Comparison of ENCODE assay signal across 8 cellular contexts in genomic region chr14:92135269-92135668, GRCh38. TPM values are rescaled to one million over a fixed set of nuclear protein-coding genes. Genes with fewer than 3 reads are reported as not detected.
DNase-seq lines count a peak whose midpoint lies in the region; FAIRE-seq and TF ChIP-seq lines count a peak whose summit lies in the region.

No MANE protein-coding gene starts in this region.

- WGBS in hepatocyte (ENCODE audit: low lambda C conversion rate, missing lambda C conversion rate): 85% methylated on average over 1 of the region's 1 CpG

- TF ChIP-seq CTCF in AG04449 (IDR thresholded peaks at IDR 0.05; ENCODE audit: insufficient read depth, low read length, missing control alignments) (peak; percentile 33), hepatocyte (IDR thresholded peaks at IDR 0.05; ENCODE audit: poor library complexity) (peak; percentile 68)

- H2AFZ ChIP-seq in hepatocyte: no peak overlapping the region

- no peaks in the 10 kb centered on the region for H3K4me1 ChIP-seq in hepatocyte (ENCODE audit: insufficient read depth)

- POLR2A ChIA-PET in AG04449 (lab: Yijun Ruan, JAX): interaction anchor here (2.8 kb wide), 1 partner anchor 14 kb away, joined by 10 read pairs; the partner anchor contains the start of genes CPSF2 and NDUFB1

- no peaks in the 10 kb centered on the region for H3K27me3 ChIP-seq in hepatocyte

- in situ Hi-C loops in SK-MEL-5 (cut with HindIII; ENCODE audit: low pct_unique_long_range_greater_than_20kb, low sequenced_read_pairs): no loop called here

- H3K9me3 ChIP-seq in hepatocyte (ENCODE audit: low read depth): no peaks in the 10 kb centered on the region

- no peak for FAIRE-seq in urothelium cell line (lab: Jason Lieb, UNC)

- no peaks in the 10 kb centered on the region for H3K36me3 ChIP-seq in hepatocyte (replicated peaks; ENCODE audit: insufficient read depth, low read depth)

- H3K4me3 ChIP-seq in AG04449 (ENCODE audit: low read depth, low read length) (no peak overlapping the region), hepatocyte (no peak overlapping the region)

- no peak for DNase-seq in AG04449 (ENCODE audit: low read depth, low spot score)
- DNase-seq in H4 (ENCODE audit: low spot score): peak; percentile 23
- DNase-seq in SK-MEL-5 (ENCODE audit: low read depth, low spot score): peak; percentile 63
- DNase-seq in hepatocyte (ENCODE audit: low spot score): peak; percentile 43
- DNase-seq in urothelium cell line (ENCODE audit: low spot score): no peak
- no peak for DNase-seq in amygdala (lab: John Stamatoyannopoulos, UW)
- no peak for DNase-seq in cerebellar nuclear complex (lab: John Stamatoyannopoulos, UW)
- no peak for DNase-seq in NCI-H1436 (lab: John Stamatoyannopoulos, UW)

- CTCF ChIA-PET in AG04449 (lab: Yijun Ruan, JAX): interaction anchor here (0.7 to 4.3 kb wide), 36 partner anchors 9 to 648 kb away, joined by 3 to 56 read pairs (median 4); partner anchors contain the start of genes CPSF2 and NDUFB1

- peaks cover 4% of the 10 kb centered on the region for H3K79me2 ChIP-seq in hepatocyte

- H3K4me2 ChIP-seq in hepatocyte: no peak overlapping the region

- H3K27ac ChIP-seq in hepatocyte: no peak overlapping the region

- no peaks in the 10 kb centered on the region for H3K9me2 ChIP-seq in hepatocyte (replicated peaks; ENCODE audit: insufficient read depth)

- no peaks in the 10 kb centered on the region for H4K20me1 ChIP-seq in hepatocyte (ENCODE audit: insufficient read depth, poor library complexity, severe bottlenecking)

RNA-seq across cellular contexts. Expression of gene CPSF2, which starts 13.5 kb away (rescaled TPM):
- 94.5 and 97.7 TPM in 2 replicates for total RNA-seq in H4 (2014; rRNA removed; shearing (Covaris generic))
- 67.8 and 79.5 TPM in 2 replicates for total RNA-seq in SK-MEL-5 (2014; rRNA removed; shearing (Covaris generic))
- 53.0 and 58.2 TPM in 2 replicates for polyA plus RNA-seq in SK-MEL-5 (2015; cell fraction: cytosol; rRNA removed)
- 20.9 and 23.5 TPM in 2 replicates for polyA plus RNA-seq in SK-MEL-5 (2015; cell fraction: nucleus; rRNA removed)
- total RNA-seq in hepatocyte: 39.6 and 47.6 TPM in 2 replicates
- 23.3 and 25.2 TPM in 2 replicates for polyA plus RNA-seq in hepatocyte

RNA-seq across cellular contexts. Expression of gene NDUFB1, which starts 13.8 kb away (rescaled TPM):
- 520 and 847 TPM in 2 replicates for total RNA-seq in H4 (2014; rRNA removed; shearing (Covaris generic))
- total RNA-seq in SK-MEL-5 (2014; rRNA removed; shearing (Covaris generic)): 380 and 394 TPM in 2 replicates
- polyA plus RNA-seq in SK-MEL-5 (2015; cell fraction: cytosol; rRNA removed): 350 and 564 TPM in 2 replicates
- polyA plus RNA-seq in SK-MEL-5 (2015; cell fraction: nucleus; rRNA removed): 85.4 and 129 TPM in 2 replicates
- 206 and 351 TPM in 2 replicates for total RNA-seq in hepatocyte
- polyA plus RNA-seq in hepatocyte: 316 and 317 TPM in 2 replicates

RNA-seq across cellular contexts. Expression of gene ATXN3, which starts 28.9 kb away (rescaled TPM):
- 31.0 and 51.3 TPM in 2 replicates for total RNA-seq in H4 (2014; rRNA removed; shearing (Covaris generic))
- total RNA-seq in SK-MEL-5 (2014; rRNA removed; shearing (Covaris generic)): 42.5 and 52.1 TPM in 2 replicates
- polyA plus RNA-seq in SK-MEL-5 (2015; cell fraction: cytosol; rRNA removed): 15.9 and 23.3 TPM in 2 replicates
- 4.0 and 33.4 TPM in 2 replicates for polyA plus RNA-seq in SK-MEL-5 (2015; cell fraction: nucleus; rRNA removed)
- 19.7 and 24.4 TPM in 2 replicates for total RNA-seq in hepatocyte
- polyA plus RNA-seq in hepatocyte: 15.0 and 15.3 TPM in 2 replicates

Comparison
In these comparisons a context has a peak if more than half of its experiments do, and no peak if none do; other contexts are left out.
1. DNase-seq: peak in H4 (single experiment), SK-MEL-5 (single experiment) and hepatocyte (single experiment); none in AG04449 (single experiment), urothelium cell line (single experiment), amygdala (0 of 56), cerebellar nuclear complex (0 of 2) and NCI-H1436 (single experiment).